In the genomic region with DNA sequence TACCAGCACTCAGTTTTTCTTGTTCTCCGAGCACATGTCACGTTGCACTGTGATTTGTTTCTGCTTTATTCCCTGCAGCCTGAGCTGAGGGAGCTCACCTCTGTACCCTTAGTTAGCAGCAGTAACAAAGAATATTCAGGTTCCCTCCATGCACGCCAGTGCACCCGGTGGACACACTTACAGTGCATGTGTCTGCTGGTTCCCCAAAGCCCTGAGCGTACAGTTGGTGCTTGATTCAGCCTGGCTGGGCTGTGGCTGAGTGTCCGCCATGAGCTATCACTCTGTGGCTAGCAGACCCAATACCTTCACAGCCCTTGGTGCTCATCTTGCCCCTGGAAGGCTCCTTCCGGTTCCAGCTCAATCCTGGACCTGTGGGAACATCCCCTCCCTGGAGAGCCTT, we compare ENCODE assay signal across 1 cellular context.
TF ChIP-seq lines count a peak whose summit lies in the region.

No MANE protein-coding gene starts in this region.

TF ChIP-seq in HepG2, 621 proteins besides CTCF, POLR2A, EP300 and RAD21 (continued from another document):
- TF ChIP-seq, protein P1, sequence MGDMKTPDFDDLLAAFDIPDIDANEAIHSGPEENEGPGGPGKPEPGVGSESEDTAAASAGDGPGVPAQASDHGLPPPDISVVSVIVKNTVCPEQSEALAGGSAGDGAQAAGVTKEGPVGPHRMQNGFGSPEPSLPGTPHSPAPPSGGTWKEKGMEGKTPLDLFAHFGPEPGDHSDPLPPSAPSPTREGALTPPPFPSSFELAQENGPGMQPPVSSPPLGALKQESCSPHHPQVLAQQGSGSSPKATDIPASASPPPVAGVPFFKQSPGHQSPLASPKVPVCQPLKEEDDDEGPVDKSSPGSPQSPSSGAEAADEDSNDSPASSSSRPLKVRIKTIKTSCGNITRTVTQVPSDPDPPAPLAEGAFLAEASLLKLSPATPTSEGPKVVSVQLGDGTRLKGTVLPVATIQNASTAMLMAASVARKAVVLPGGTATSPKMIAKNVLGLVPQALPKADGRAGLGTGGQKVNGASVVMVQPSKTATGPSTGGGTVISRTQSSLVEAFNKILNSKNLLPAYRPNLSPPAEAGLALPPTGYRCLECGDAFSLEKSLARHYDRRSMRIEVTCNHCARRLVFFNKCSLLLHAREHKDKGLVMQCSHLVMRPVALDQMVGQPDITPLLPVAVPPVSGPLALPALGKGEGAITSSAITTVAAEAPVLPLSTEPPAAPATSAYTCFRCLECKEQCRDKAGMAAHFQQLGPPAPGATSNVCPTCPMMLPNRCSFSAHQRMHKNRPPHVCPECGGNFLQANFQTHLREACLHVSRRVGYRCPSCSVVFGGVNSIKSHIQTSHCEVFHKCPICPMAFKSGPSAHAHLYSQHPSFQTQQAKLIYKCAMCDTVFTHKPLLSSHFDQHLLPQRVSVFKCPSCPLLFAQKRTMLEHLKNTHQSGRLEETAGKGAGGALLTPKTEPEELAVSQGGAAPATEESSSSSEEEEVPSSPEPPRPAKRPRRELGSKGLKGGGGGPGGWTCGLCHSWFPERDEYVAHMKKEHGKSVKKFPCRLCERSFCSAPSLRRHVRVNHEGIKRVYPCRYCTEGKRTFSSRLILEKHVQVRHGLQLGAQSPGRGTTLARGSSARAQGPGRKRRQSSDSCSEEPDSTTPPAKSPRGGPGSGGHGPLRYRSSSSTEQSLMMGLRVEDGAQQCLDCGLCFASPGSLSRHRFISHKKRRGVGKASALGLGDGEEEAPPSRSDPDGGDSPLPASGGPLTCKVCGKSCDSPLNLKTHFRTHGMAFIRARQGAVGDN (CRISPR knock-in tag; IDR thresholded peaks at IDR 0.05) = no peak
- no peak for TF ChIP-seq CHCHD3 (CRISPR knock-in tag; IDR thresholded peaks at IDR 0.05)
- no peak for TF ChIP-seq ZNF564 (CRISPR knock-in tag; IDR thresholded peaks at IDR 0.05)
- TF ChIP-seq, protein P2, sequence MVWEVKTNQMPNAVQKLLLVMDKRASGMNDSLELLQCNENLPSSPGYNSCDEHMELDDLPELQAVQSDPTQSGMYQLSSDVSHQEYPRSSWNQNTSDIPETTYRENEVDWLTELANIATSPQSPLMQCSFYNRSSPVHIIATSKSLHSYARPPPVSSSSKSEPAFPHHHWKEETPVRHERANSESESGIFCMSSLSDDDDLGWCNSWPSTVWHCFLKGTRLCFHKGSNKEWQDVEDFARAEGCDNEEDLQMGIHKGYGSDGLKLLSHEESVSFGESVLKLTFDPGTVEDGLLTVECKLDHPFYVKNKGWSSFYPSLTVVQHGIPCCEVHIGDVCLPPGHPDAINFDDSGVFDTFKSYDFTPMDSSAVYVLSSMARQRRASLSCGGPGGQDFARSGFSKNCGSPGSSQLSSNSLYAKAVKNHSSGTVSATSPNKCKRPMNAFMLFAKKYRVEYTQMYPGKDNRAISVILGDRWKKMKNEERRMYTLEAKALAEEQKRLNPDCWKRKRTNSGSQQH (CRISPR knock-in tag; IDR thresholded peaks at IDR 0.05; ENCODE audit: low read depth) = no peak
- no peak for TF ChIP-seq ZKSCAN1 (IDR thresholded peaks at IDR 0.05; ENCODE audit: low read length)
- no peak for TF ChIP-seq HMG20B (CRISPR knock-in tag; conservative IDR thresholded peaks at IDR 0.05)
- no peak for TF ChIP-seq SIX1 (CRISPR knock-in tag; IDR thresholded peaks at IDR 0.05; ENCODE audit: borderline replicate concordance)
- no peak for TF ChIP-seq ZNF224 (CRISPR knock-in tag; IDR thresholded peaks at IDR 0.05)
- no peak for TF ChIP-seq ISL2 (CRISPR knock-in tag; IDR thresholded peaks at IDR 0.05)
- TF ChIP-seq, protein P3, sequence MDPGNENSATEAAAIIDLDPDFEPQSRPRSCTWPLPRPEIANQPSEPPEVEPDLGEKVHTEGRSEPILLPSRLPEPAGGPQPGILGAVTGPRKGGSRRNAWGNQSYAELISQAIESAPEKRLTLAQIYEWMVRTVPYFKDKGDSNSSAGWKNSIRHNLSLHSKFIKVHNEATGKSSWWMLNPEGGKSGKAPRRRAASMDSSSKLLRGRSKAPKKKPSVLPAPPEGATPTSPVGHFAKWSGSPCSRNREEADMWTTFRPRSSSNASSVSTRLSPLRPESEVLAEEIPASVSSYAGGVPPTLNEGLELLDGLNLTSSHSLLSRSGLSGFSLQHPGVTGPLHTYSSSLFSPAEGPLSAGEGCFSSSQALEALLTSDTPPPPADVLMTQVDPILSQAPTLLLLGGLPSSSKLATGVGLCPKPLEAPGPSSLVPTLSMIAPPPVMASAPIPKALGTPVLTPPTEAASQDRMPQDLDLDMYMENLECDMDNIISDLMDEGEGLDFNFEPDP (CRISPR knock-in tag; conservative IDR thresholded peaks at IDR 0.05) = no peak
